17 cellular contexts compared by ENCODE assay signal in the genomic region with DNA sequence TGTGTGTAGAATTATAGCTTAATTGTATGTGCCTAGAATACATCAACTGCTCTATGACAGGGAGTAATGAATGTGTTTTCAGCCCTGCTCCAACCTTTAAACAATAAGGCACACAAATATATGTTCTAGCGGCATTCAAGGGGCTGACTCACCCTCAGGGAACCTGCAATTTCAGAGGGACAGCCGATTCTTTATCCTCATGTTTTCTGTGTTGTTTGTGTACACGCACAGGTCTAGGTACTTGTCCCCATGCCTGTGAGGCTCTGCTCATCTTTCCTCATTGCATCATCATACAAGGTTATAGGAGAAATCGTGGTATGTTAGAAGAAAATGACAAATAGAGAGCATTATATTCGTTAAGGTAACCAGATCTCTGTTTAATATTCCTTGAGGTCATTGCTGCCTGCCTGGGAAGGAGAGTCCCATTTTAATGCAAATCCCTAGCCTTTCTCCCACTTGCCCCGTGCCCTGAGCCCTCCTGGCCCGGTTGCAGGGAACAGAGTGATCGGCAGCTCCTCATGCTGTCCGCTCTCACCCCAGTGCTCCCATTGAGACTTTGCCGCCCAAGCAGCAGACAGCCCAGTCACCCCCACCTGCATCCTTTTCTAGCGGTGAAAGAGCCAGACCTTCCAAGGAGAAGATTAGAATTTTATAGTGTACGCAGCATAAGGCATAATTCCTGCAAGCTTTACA. TPM values are rescaled to one million over a fixed set of nuclear protein-coding genes. Genes with fewer than 3 reads are reported as not detected.
DNase-seq lines count a peak whose midpoint lies in the region; ATAC-seq lines count a peak whose summit lies in the region.
"Had no signal": no experiment of that assay in that cellular context is flagged by ENCODE, and none has a peak within 500 bp of the region (broad histone marks: within the 10 kb centered on the region; RNA-seq: fewer than 3 reads in every experiment).

No MANE protein-coding gene starts in this region.

- ATAC-seq in GM18511 (IDR thresholded peaks at IDR 0.05; ENCODE audit: unreplicated experiment) (no peak), HG03354 (IDR thresholded peaks at IDR 0.05; ENCODE audit: poor library complexity, severe bottlenecking, unreplicated experiment) (no peak)
- ATAC-seq: Right ventricle myocardium inferior, sciatic nerve had no signal

- peak overlapping the region; percentile 47 for H3K27ac ChIP-seq in HUES48 (ENCODE audit: low read depth, low read length)
- H3K27ac ChIP-seq: neutrophil had no signal

- intact Hi-C loops in cardiac septum (cut with DNase I) = no loop called here

- peak overlapping the region; percentile 9; the same call in 1 of the 2 replicates for H3K4me3 ChIP-seq in HUES48 (ENCODE audit: low read depth, low read length)
- H3K4me3 ChIP-seq in iPS-15b (ENCODE audit: low read depth, low read length) = peak overlapping the region; percentile 28

- H3K9me3 ChIP-seq in HUES48 (ENCODE audit: control insufficient read depth, insufficient read depth, low read length) (no peaks in the 10 kb centered on the region), iPS-15b (ENCODE audit: control insufficient read depth, insufficient read depth, low read length) (no peaks in the 10 kb centered on the region)
- H3K9me3 ChIP-seq: neutrophil had no signal

- peaks cover 51% of the 10 kb centered on the region for H3K4me1 ChIP-seq in HUES48 (ENCODE audit: control insufficient read depth, insufficient read depth, low read length)
- H3K4me1 ChIP-seq in iPS-15b (ENCODE audit: control insufficient read depth, insufficient read depth, low read length) = peaks cover 51% of the 10 kb centered on the region

- peak; percentile 39 for DNase-seq in COLO668 (lab: John Stamatoyannopoulos, UW; ENCODE audit: unreplicated experiment)
- DNase-seq in NCI-H345 treated with DMSO at 0.1 percent for 48 hours (lab: John Stamatoyannopoulos, UW; ENCODE audit: unreplicated experiment) = peak; percentile 36
- DNase-seq in cerebellum (ENCODE audit: low spot score) = no peak
- DNase-seq in cardiac septum (ENCODE audit: low spot score) = no peak
- DNase-seq: activated CD4-positive, CD25-positive, alpha-beta regulatory T cell treated with anti-CD3 and anti-CD28 coated beads, Interleukin-2, amount 50 U/mL, for 72 hours; activated naive CD4-positive, alpha-beta T cell; CD4-positive, alpha-beta T cell; effector CD4-positive, alpha-beta T cell; kidney; stimulated activated CD4-positive, alpha-beta T cell treated with anti-CD3 and anti-CD28 coated beads, Interleukin-1b, Interleukin-23, amount 100 ng/mL, for 48 hours had no signal

- H3K27me3 ChIP-seq in HUES48 (ENCODE audit: control insufficient read depth, insufficient read depth, low read length) = no peaks in the 10 kb centered on the region
- H3K27me3 ChIP-seq in iPS-15b (ENCODE audit: control insufficient read depth, insufficient read depth, low read length) = no peaks in the 10 kb centered on the region

- H3K36me3 ChIP-seq in HUES48 (ENCODE audit: control insufficient read depth, insufficient read depth, low read length) = peaks cover 41% of the 10 kb centered on the region
- H3K36me3 ChIP-seq in iPS-15b (ENCODE audit: control insufficient read depth, insufficient read depth, low read length) = peaks cover 4% of the 10 kb centered on the region
- H3K36me3 ChIP-seq: neutrophil had no signal

- H3K9ac ChIP-seq in HUES48 (ENCODE audit: low read depth, low read length) (no peak overlapping the region), iPS-15b (ENCODE audit: low read depth, low read length) (no peak overlapping the region)

RNA-seq across cellular contexts. Expression of a gene that starts 14.6 kb away (rescaled TPM):
- total RNA-seq in cerebellum (564 TPM), cardiac septum (217 TPM)

Comparison
In these comparisons a context has a peak if more than half of its experiments do, and no peak if none do; other contexts are left out.
1. DNase-seq: peak in COLO668 (single experiment) and NCI-H345 treated with DMSO at 0.1 percent for 48 hours (single experiment); none in cerebellum (single experiment) and cardiac septum (single experiment).